ENCODE assay signal across 26 cellular contexts in genomic region chr5:112685929-112686328, GRCh38. TPM values are rescaled to one million over a fixed set of nuclear protein-coding genes. Genes with fewer than 3 reads are reported as not detected.
DNase-seq lines count a peak whose midpoint lies in the region; ATAC-seq and TF ChIP-seq lines count a peak whose summit lies in the region.
"Had no signal": no experiment of that assay in that cellular context is flagged by ENCODE, and none has a peak within 500 bp of the region (broad histone marks: within the 10 kb centered on the region; RNA-seq: fewer than 3 reads in every experiment).

No MANE protein-coding gene starts in this region.

- POLR2A ChIA-PET in SK-N-SH (lab: Yijun Ruan, JAX), result no interaction called here
- POLR2A ChIA-PET in CD4-positive, alpha-beta T cell (lab: Charles Lee), result no interaction called here

- H3K36me3 ChIP-seq in SK-N-SH (replicated peaks in 1 of 2; ENCODE audit: control insufficient read depth in 1 of 2, insufficient read depth in 2 of 2, low read length in 1 of 2) (no peaks in the 10 kb centered on the region), osteoblast (ENCODE audit: insufficient read depth, low read length) (no peaks in the 10 kb centered on the region)

- no peaks in the 10 kb centered on the region for H3K27me3 ChIP-seq in SK-N-SH (ENCODE audit: insufficient read depth)
- no peaks in the 10 kb centered on the region for H3K27me3 ChIP-seq in osteoblast (ENCODE audit: insufficient read depth, low read length)
- H3K27me3 ChIP-seq in CD4-positive, alpha-beta T cell (ENCODE audit: control insufficient read depth, insufficient read depth, low read length), result peaks cover 9% of the 10 kb centered on the region

- peak; percentile 58 for DNase-seq in AG20443 (ENCODE audit: low spot score)
- no peak for DNase-seq in SK-N-SH
- peak; percentile 28 for DNase-seq in fibroblast of gingiva (ENCODE audit: low read depth)
- no peak for DNase-seq in osteoblast (ENCODE audit: insufficient read length, low spot score, missing footprints)
- DNase-seq in DMS79 treated with DMSO at 0.1 percent for 48 hours (lab: John Stamatoyannopoulos, UW), result no peak
- DNase-seq in CD4-positive, alpha-beta T cell, result no peak
- DNase-seq in effector CD8-positive, alpha-beta T cell (lab: John Stamatoyannopoulos, UW), result no peak
- DNase-seq: activated CD4-positive, alpha-beta T cell treated with anti-CD3 and anti-CD28 coated beads, Interleukin-2, amount 50 U/mL, for 48 hours; activated T-cell treated with anti-CD3 and anti-CD28 coated beads, Interleukin-2, amount 50 U/mL, for 4 hours; caudate nucleus; CD4-positive, alpha-beta memory T cell; DND-41; effector CD4-positive, alpha-beta T cell; H7; KBM-7; NCI-H1092; NCI-H2081 treated with DMSO at 0.1 percent for 48 hours; NCI-H526; psoas muscle; SHP77 treated with DMSO at 0.1 percent for 48 hours had no signal

- TF ChIP-seq CTCF in SK-N-SH (IDR thresholded peaks at IDR 0.05) (no peak), osteoblast (IDR thresholded peaks at IDR 0.05; ENCODE audit: extremely low read depth, low read depth, low read length) (no peak)
- no peak for TF ChIP-seq CTCF in CD4-positive, alpha-beta T cell (IDR thresholded peaks at IDR 0.05)

- H3K9me3 ChIP-seq in SK-N-SH, result no peaks in the 10 kb centered on the region
- H3K9me3 ChIP-seq in osteoblast (ENCODE audit: low read depth, low read length), result no peaks in the 10 kb centered on the region
- H3K9me3 ChIP-seq in CD4-positive, alpha-beta T cell (ENCODE audit: control insufficient read depth, low read length), result no peaks in the 10 kb centered on the region
- H3K9me3 ChIP-seq: psoas muscle had no signal

- H3K27me3 Mint-ChIP-seq in CD4-positive, alpha-beta T cell, result peaks cover 48% of the 10 kb centered on the region

- no peak overlapping the region for H3K4me3 Mint-ChIP-seq in CD4-positive, alpha-beta T cell
- H3K4me3 Mint-ChIP-seq: activated naive CD8-positive, alpha-beta T cell; activated T-cell treated with anti-CD3 and anti-CD28 coated beads, Interleukin-2, amount 50 U/mL, for 4 hours; CD4-positive, alpha-beta memory T cell; mesothelial cell of epicardium; neural crest cell; T-helper 1 cell treated with Interleukin-12 subunit alpha and Interleukin-12 subunit beta and Interleukin-4 antibody, amounts not matched to agents 30 μg/mL and 1 μg/mL, for 36 hours had no signal

- H3K9ac ChIP-seq in SK-N-SH, result no peak overlapping the region

- 65% methylated on average over 2 of the region's 2 CpGs for WGBS in SK-N-SH (ENCODE audit: low lambda C conversion rate)

- H3K36me3 Mint-ChIP-seq in CD4-positive, alpha-beta T cell (ENCODE audit: low read depth), result no peaks in the 10 kb centered on the region
- H3K36me3 Mint-ChIP-seq: activated naive CD8-positive, alpha-beta T cell; CD4-positive, alpha-beta memory T cell; mesothelial cell of epicardium had no signal

- H2AFZ ChIP-seq in SK-N-SH (ENCODE audit: low read depth), result no peak overlapping the region
- H2AFZ ChIP-seq in osteoblast (ENCODE audit: low read length), result no peak overlapping the region

- peaks cover 0 to 9% of the 10 kb centered on the region in 2 experiments; a peak in 3 of 4 replicates for H3K4me1 ChIP-seq in SK-N-SH (ENCODE audit: control insufficient read depth in 1 of 2, insufficient read depth in 2 of 2, low read depth in 1 of 2, low read length in 1 of 2)
- peaks cover 24% of the 10 kb centered on the region for H3K4me1 ChIP-seq in osteoblast (ENCODE audit: insufficient read depth, low read length)
- H3K4me1 ChIP-seq: psoas muscle had no signal

- CTCF ChIA-PET in SK-N-SH (lab: Yijun Ruan, JAX), result interaction anchor here (0.8 to 1.4 kb wide), 4 partner anchors 10 to 266 kb away, joined by 3 to 6 read pairs (median 4); no protein-coding TSS in a partner anchor
- CTCF ChIA-PET in CD4-positive, alpha-beta T cell (lab: Charles Lee), result interaction anchor here (0.7 kb wide), 1 partner anchor 11 kb away, joined by 3 read pairs; no protein-coding TSS in a partner anchor

- TF ChIP-seq EP300 in SK-N-SH (IDR thresholded peaks at IDR 0.05; ENCODE audit: borderline replicate concordance in 1 of 2, low read depth in 1 of 2, low read length in 1 of 2), result no peak

- no peak for ATAC-seq in CD4-positive, alpha-beta T cell (ENCODE audit: poor library complexity)
- ATAC-seq in HG03342 (IDR thresholded peaks at IDR 0.05; ENCODE audit: unreplicated experiment), result no peak
- ATAC-seq: activated T-cell treated with anti-CD3 and anti-CD28 coated beads, Interleukin-2, amount 50 U/mL, for 4 hours; psoas muscle had no signal

- H3K27ac ChIP-seq in SK-N-SH (ENCODE audit: low read depth in 2 of 2, low read length in 1 of 2) (peak overlapping the region in 1 of 2 experiments; percentile 85; a peak in 2 of 4 replicates), osteoblast (ENCODE audit: low read depth, low read length) (peak overlapping the region; percentile 64)
- H3K27ac ChIP-seq in CD4-positive, alpha-beta T cell (ENCODE audit: low read depth, low read length), result no peak overlapping the region
- H3K27ac ChIP-seq: psoas muscle, VCaP had no signal

- H3K4me2 ChIP-seq in SK-N-SH (no peak overlapping the region), osteoblast (ENCODE audit: insufficient read depth, low read length) (no peak overlapping the region)

- no peaks in the 10 kb centered on the region for H4K20me1 ChIP-seq in SK-N-SH (ENCODE audit: insufficient read depth)
- no peaks in the 10 kb centered on the region for H4K20me1 ChIP-seq in osteoblast (ENCODE audit: insufficient read depth, low read length)

- H3K4me1 Mint-ChIP-seq in CD4-positive, alpha-beta T cell (ENCODE audit: low read depth), result no peaks in the 10 kb centered on the region

- TF ChIP-seq RAD21 in SK-N-SH (IDR thresholded peaks at IDR 0.05; ENCODE audit: low read length), result no peak

- no peak overlapping the region for H3K27ac Mint-ChIP-seq in CD4-positive, alpha-beta T cell
- H3K27ac Mint-ChIP-seq: activated naive CD8-positive, alpha-beta T cell; CD4-positive, alpha-beta memory T cell; mesothelial cell of epicardium; T-helper 1 cell treated with Interleukin-12 subunit alpha and Interleukin-12 subunit beta and Interleukin-4 antibody, amounts not matched to agents 30 μg/mL and 1 μg/mL, for 36 hours had no signal

- H3K9me2 ChIP-seq in SK-N-SH, result no peaks in the 10 kb centered on the region

- H3K9me3 Mint-ChIP-seq in CD4-positive, alpha-beta T cell, result no peaks in the 10 kb centered on the region
- H3K9me3 Mint-ChIP-seq: mesothelial cell of epicardium; neural crest cell; T-helper 1 cell treated with Interleukin-12 subunit alpha and Interleukin-12 subunit beta and Interleukin-4 antibody, amounts not matched to agents 30 μg/mL and 1 μg/mL, for 36 hours had no signal

- intact Hi-C loops in CD4-positive, alpha-beta T cell (cut with DNase I, micrococcal nuclease), result no loop called here

- peaks cover 34% of the 10 kb centered on the region for H3F3A ChIP-seq in SK-N-SH (replicated peaks; ENCODE audit: insufficient read depth)

- no peaks in the 10 kb centered on the region for H3K79me2 ChIP-seq in SK-N-SH (ENCODE audit: insufficient read depth)
- no peaks in the 10 kb centered on the region for H3K79me2 ChIP-seq in osteoblast (ENCODE audit: insufficient read depth, low read length)

- H3K4me3 ChIP-seq in SK-N-SH (ENCODE audit: low read depth in 2 of 2, low read length in 1 of 2), result no peak overlapping the region
- no peak overlapping the region for H3K4me3 ChIP-seq in osteoblast (ENCODE audit: insufficient read depth, low read length)
- H3K4me3 ChIP-seq: psoas muscle had no signal

TF ChIP-seq in SK-N-SH, 30 proteins besides CTCF, POLR2A, EP300 and RAD21:
- no peak for TF ChIP-seq SMC3 (IDR thresholded peaks at IDR 0.05; ENCODE audit: low read depth, low read length)
- TF ChIP-seq TCF12 (IDR thresholded peaks at IDR 0.05), result no peak
- peak; percentile 19; the same call in 1 of the 2 replicates for TF ChIP-seq NFIC (IDR thresholded peaks at IDR 0.05; ENCODE audit: borderline replicate concordance)
TF ChIP-seq in SK-N-SH: peak in this region for 1.

RNA-seq across cellular contexts. Expression of gene APC, which starts 51.8 kb away (rescaled TPM):
- 5.1 and 6.2 TPM in 2 replicates for polyA plus RNA-seq in SK-N-SH (2012; rRNA removed)
- polyA plus RNA-seq in SK-N-SH (2012; cell fraction: cytosol; rRNA removed), result 4.6 and 5.5 TPM in 2 replicates
- polyA plus RNA-seq in SK-N-SH (2012; cell fraction: nucleus; rRNA removed), result 7.6 and 10.2 TPM in 2 replicates
- 65.7 and 67.0 TPM in 2 replicates for total RNA-seq in osteoblast
- total RNA-seq in CD4-positive, alpha-beta T cell, result 10 to 100 TPM; 21.8 to 22.8 TPM

Comparison
In these comparisons a context has a peak if more than half of its experiments do, and no peak if none do; other contexts are left out.
1. DNase-seq: peak in AG20443 (single experiment) and fibroblast of gingiva (single experiment); none in SK-N-SH (single experiment), osteoblast (single experiment), DMS79 treated with DMSO at 0.1 percent for 48 hours (single experiment), CD4-positive, alpha-beta T cell (0 of 10) and effector CD8-positive, alpha-beta T cell (single experiment).